In genomic region chr11:65927904-65928397, GRCh38 we compare ENCODE assay signal across 8 cellular contexts. TPM values are rescaled to one million over a fixed set of nuclear protein-coding genes. Genes with fewer than 3 reads are reported as not detected.
DNase-seq lines count a peak whose midpoint lies in the region; ATAC-seq, FAIRE-seq and TF ChIP-seq lines count a peak whose summit lies in the region.

No MANE protein-coding gene starts in this region.

- H3K79me2 ChIP-seq in GM12878 (ENCODE audit: control insufficient read depth, insufficient read depth, low read length): no peaks in the 10 kb centered on the region

- peak overlapping the region; percentile 83 for H3K9ac ChIP-seq in GM12878 (ENCODE audit: control insufficient read depth, insufficient read depth, low read length)

- TF ChIP-seq RAD21 in GM12878 (IDR thresholded peaks at IDR 0.05; ENCODE audit: insufficient read depth, low read depth, low read length): no peak

- TF ChIP-seq CTCF in GM10248 (IDR thresholded peaks at IDR 0.05; ENCODE audit: control extremely low read depth, extremely low read depth, low read depth, missing control alignments): no peak
- no peak for TF ChIP-seq CTCF in GM12878 (IDR thresholded peaks at IDR 0.05 in 2 of 3, conservative IDR thresholded peaks at IDR 0.05 in 1 of 3; ENCODE audit: control insufficient read depth in 2 of 3, extremely low read depth in 1 of 3, insufficient read depth in 1 of 3, low read depth in 3 of 3, low read length in 3 of 3)
- no peak for TF ChIP-seq CTCF in Calu3 (IDR thresholded peaks at IDR 0.05; ENCODE audit: unreplicated experiment)
- TF ChIP-seq CTCF in A673 (conservative IDR thresholded peaks at IDR 0.05; ENCODE audit: low read depth, low read length): no peak

- no peaks in the 10 kb centered on the region for H4K20me1 ChIP-seq in GM12878 (ENCODE audit: control insufficient read depth, insufficient read depth)

- no peaks in the 10 kb centered on the region for H3K27me3 ChIP-seq in GM12878 (replicated peaks in 1 of 2; ENCODE audit: control insufficient read depth in 2 of 2, insufficient read depth in 2 of 2, low read length in 1 of 2)
- no peaks in the 10 kb centered on the region for H3K27me3 ChIP-seq in A673 (replicated peaks; ENCODE audit: insufficient read depth, low read depth, low read length, poor library complexity)

- peak overlapping the region; percentile 99 for H3K27ac ChIP-seq in GM12878 (ENCODE audit: control insufficient read depth, insufficient read depth)
- no peak overlapping the region for H3K27ac ChIP-seq in A673 (ENCODE audit: low read depth, low read length, poor library complexity, severe bottlenecking)

- peak; percentile 68 for TF ChIP-seq POLR2A in GM12878 (IDR thresholded peaks at IDR 0.05; ENCODE audit: low read depth, low read length)

- no peaks in the 10 kb centered on the region for H3K4me1 Mint-ChIP-seq in Calu3 (ENCODE audit: low read depth, unreplicated experiment)

- in situ Hi-C loops in GM12878 (cut with MboI): no loop called here

- peak overlapping the region; percentile 92 for H3K4me2 ChIP-seq in GM12878 (ENCODE audit: control insufficient read depth, insufficient read depth)

- peaks cover 30% of the 10 kb centered on the region for H3K36me3 Mint-ChIP-seq in Calu3 (ENCODE audit: insufficient read depth, unreplicated experiment)

- ATAC-seq in HG02885 (IDR thresholded peaks at IDR 0.05; ENCODE audit: poor library complexity, unreplicated experiment) (peak; percentile 52), GM12878 (peak; percentile 95)

- WGBS in GM12878 (ENCODE audit: insufficient coverage, insufficient replicate concordance, low lambda C conversion rate, missing lambda C conversion rate): 8% methylated on average over 9 of the region's 9 CpGs

- H2AFZ ChIP-seq in GM12878 (ENCODE audit: control insufficient read depth, low read depth, low read length): peak overlapping the region; percentile 75

- H3K4me3 Mint-ChIP-seq in Calu3 (ENCODE audit: low read depth, unreplicated experiment): no peak overlapping the region

- H3K36me3 ChIP-seq in GM12878 (ENCODE audit: control insufficient read depth in 2 of 2, insufficient read depth in 2 of 2, low read length in 1 of 2): no peaks in the 10 kb centered on the region; a peak in 1 of 4 replicates
- peaks cover under 1% of the 10 kb centered on the region for H3K36me3 ChIP-seq in A673 (ENCODE audit: insufficient read depth, low read length, poor library complexity, severe bottlenecking)

- TSS peak; percentile 94 for BruUV-seq in GM12878 (replicated peaks; lab: Mats Ljungman, UMichigan)
- no TSS peak for BruUV-seq in Calu3 (replicated peaks; lab: Mats Ljungman, UMichigan)
- no TSS peak for BruUV-seq in A673 (replicated peaks; lab: Mats Ljungman, UMichigan)

- TF ChIP-seq EP300 in GM12878 (IDR thresholded peaks at IDR 0.05; ENCODE audit: borderline replicate concordance in 1 of 2, control insufficient read depth in 1 of 2, low read depth in 2 of 2, low read length in 2 of 2): peak; percentile 38 to 58; a peak in 1 of 4 replicates

- H3K9me3 Mint-ChIP-seq in Calu3 (ENCODE audit: low read depth, unreplicated experiment): no peaks in the 10 kb centered on the region

- POLR2A ChIA-PET in GM10248 (lab: Yijun Ruan, JAX) (interaction anchor here (0.6 kb wide), 1 partner anchor 383 kb away, joined by 3 read pairs; no protein-coding TSS in a partner anchor), GM12878 (lab: Charles Lee) (interaction anchor here (0.5 to 3.1 kb wide), 14 partner anchors 8 to 806 kb away, joined by 3 to 29 read pairs (median 4); partner anchors contain the start of genes CCDC85B and FOSL1), A673 (lab: Charles Lee; ENCODE audit: low non-redundant PET) (no interaction called here)

- H3K9me3 ChIP-seq in GM12878 (replicated peaks; ENCODE audit: control insufficient read depth, insufficient read depth, low read length) (no peaks in the 10 kb centered on the region), A673 (ENCODE audit: low read depth, low read length, poor library complexity, severe bottlenecking) (no peaks in the 10 kb centered on the region)

- SMC1A ChIA-PET in GM12878 (lab: Charles Lee; ENCODE audit: uncharacterized antibody, unreplicated experiment): interaction anchor here (1.1 to 2.3 kb wide), 3 partner anchors 15 to 38 kb away, joined by 3 to 19 read pairs (median 8); partner anchors contain the start of gene CCDC85B

- peak overlapping the region; percentile 65 for H3K4me3 ChIP-seq in GM12878
- H3K4me3 ChIP-seq in A673 (ENCODE audit: low read depth, low read length, poor library complexity, severe bottlenecking): no peak overlapping the region

- H3K27me3 Mint-ChIP-seq in Calu3 (ENCODE audit: unreplicated experiment): no peaks in the 10 kb centered on the region

- DNase-seq in GM10248 (ENCODE audit: extremely low spot score) (peak; percentile 89), T-helper 22 cell (ENCODE audit: low read depth) (peak; percentile 55), GM12878 (ENCODE audit: low read depth, low spot score) (peak; percentile 84), Calu3 (no peak), A673 (ENCODE audit: low spot score) (no peak), NCI-H2196 (lab: John Stamatoyannopoulos, UW; ENCODE audit: unreplicated experiment) (no peak)
- peak; percentile 39 to 53 for DNase-seq in stimulated activated CD4-positive, alpha-beta T cell treated with anti-CD3 and anti-CD28 coated beads, Interleukin-15, amount 100 ng/mL, for 1 hour (ENCODE audit: low read depth in 1 of 2, low spot score in 1 of 2)

- H3K4me1 ChIP-seq in GM12878 (ENCODE audit: control insufficient read depth, insufficient read depth, low read length) (peaks cover 20% of the 10 kb centered on the region), A673 (ENCODE audit: insufficient read depth, low read length, poor library complexity, severe bottlenecking) (no peaks in the 10 kb centered on the region)

- RAD21 ChIA-PET in GM12878 (lab: Charles Lee; ENCODE audit: unreplicated experiment): interaction anchor here (0.5 to 1.6 kb wide), 10 partner anchors 26 to 208 kb away, joined by 3 to 7 read pairs (median 4); partner anchors contain the start of genes BANF1, CCDC85B, EIF1AD and FIBP

- H3K27ac Mint-ChIP-seq in Calu3 (ENCODE audit: unreplicated experiment): no peak overlapping the region

- peak; percentile 99 for FAIRE-seq in GM12878 (lab: Jason Lieb, UNC)

- intact Hi-C loops in GM12878 (cut with micrococcal nuclease; ENCODE audit: unreplicated experiment): loop anchor here (5.0 kb wide), 1 partner anchor 36 kb away; the partner anchor contains the start of gene CCDC85B
- intact Hi-C loops in Calu3 (cut with micrococcal nuclease; ENCODE audit: unreplicated experiment): no loop called here
- intact Hi-C loops in A673 (cut with micrococcal nuclease; ENCODE audit: unreplicated experiment): no loop called here

- CTCF ChIA-PET in GM10248 (lab: Yijun Ruan, JAX) (interaction anchor here (0.8 to 2.1 kb wide), 6 partner anchors 8 to 68 kb away, joined by 3 to 7 read pairs (median 4); partner anchors contain the start of genes CCDC85B and FIBP), GM12878 (lab: Yijun Ruan, JAX) (interaction anchor here (1.0 to 2.0 kb wide), 5 partner anchors 34 to 69 kb away, joined by 4 to 7 read pairs (median 4); partner anchors contain the start of genes CCDC85B, FIBP and MUS81), Calu3 (lab: Charles Lee) (no interaction called here), A673 (lab: Charles Lee) (no interaction called here)

RNA-seq across cellular contexts. Expression of gene DRAP1, which starts 8.7 kb away (rescaled TPM):
- 9.5 and 14.0 TPM in 2 replicates for total RNA-seq in GM12878 (2013; cell fraction: nucleolus; rRNA removed)
- 110 and 126 TPM in 2 replicates for total RNA-seq in GM12878 (2014; rRNA removed)
- total RNA-seq in GM12878 (2014; rRNA removed; fragmentation: Illumina TruSeq; extraction: Trizol): 116 and 118 TPM in 2 replicates
- total RNA-seq in GM12878 (2021): 122 and 124 TPM in 2 replicates
- polyA plus RNA-seq in GM12878 (2011; ENCODE audit: low read depth): 47.0 TPM
- 64.9 and 74.2 TPM in 2 replicates for polyA plus RNA-seq in GM12878 (2011; rRNA removed)
- polyA plus RNA-seq in GM12878 (2011; cell fraction: cytosol; rRNA removed): 72.8 and 109 TPM in 2 replicates
- 72.3 and 85.4 TPM in 2 replicates for polyA plus RNA-seq in GM12878 (2011; cell fraction: nucleus; rRNA removed)
- polyA plus RNA-seq in GM12878 (2012): 96.6 and 132 TPM in 2 replicates
- 18.2 and 98.6 TPM in 2 replicates for polyA plus RNA-seq in GM12878 (2014; fragmentation: Illumina TruSeq; extraction: Trizol)
- 10 to 100 TPM in 1 of 2 experiments, 1 to 10 TPM in 1; 9.4 to 35.8 TPM for polyA plus RNA-seq in GM12878 (2014; fragmentation: Nextera tagmentation; extraction: Ambion mirVana)
- polyA plus RNA-seq in GM12878 (2014; rRNA removed): 154 and 162 TPM in 2 replicates
- 100 to 1,000 TPM; 162 to 163 TPM for polyA plus RNA-seq in GM12878 (2016; fragmentation: Nextera tagmentation; extraction: Ambion mirVana)
- 7.9 and 18.1 TPM in 2 replicates for polyA minus RNA-seq in GM12878 (2011; rRNA and poly(A)+ RNA removed)
- polyA minus RNA-seq in GM12878 (2011; cell fraction: cytosol; rRNA and poly(A)+ RNA removed): 18.2 and 19.9 TPM in 2 replicates
- polyA minus RNA-seq in GM12878 (2011; cell fraction: nucleus; rRNA and poly(A)+ RNA removed): 6.8 and 9.0 TPM in 2 replicates
- total RNA-seq in Calu3 (2022): 106 and 114 TPM in 2 replicates
- total RNA-seq in A673 (2021): 122 and 124 TPM in 2 replicates

RNA-seq across cellular contexts. Expression of gene C11orf68, which starts 9.1 kb away (rescaled TPM):
- 13.7 and 16.7 TPM in 2 replicates for total RNA-seq in GM12878 (2013; cell fraction: nucleolus; rRNA removed)
- 7.3 and 7.8 TPM in 2 replicates for total RNA-seq in GM12878 (2014; rRNA removed)
- total RNA-seq in GM12878 (2014; rRNA removed; fragmentation: Illumina TruSeq; extraction: Trizol): 8.6 and 8.8 TPM in 2 replicates
- total RNA-seq in GM12878 (2021): 25.4 and 27.7 TPM in 2 replicates
- 8.6 TPM for polyA plus RNA-seq in GM12878 (2011; ENCODE audit: low read depth)
- 7.1 and 17.2 TPM in 2 replicates for polyA plus RNA-seq in GM12878 (2011; rRNA removed)
- polyA plus RNA-seq in GM12878 (2011; cell fraction: cytosol; rRNA removed): 39.2 and 40.1 TPM in 2 replicates
- 37.0 and 43.2 TPM in 2 replicates for polyA plus RNA-seq in GM12878 (2011; cell fraction: nucleus; rRNA removed)
- polyA plus RNA-seq in GM12878 (2012): 24.7 and 28.5 TPM in 2 replicates
- polyA plus RNA-seq in GM12878 (2014; fragmentation: Illumina TruSeq; extraction: Trizol): 10.9 and 17.2 TPM in 2 replicates
- 1 to 10 TPM; 3.0 to 7.0 TPM for polyA plus RNA-seq in GM12878 (2014; fragmentation: Nextera tagmentation; extraction: Ambion mirVana)
- polyA plus RNA-seq in GM12878 (2014; rRNA removed): 24.1 and 24.5 TPM in 2 replicates
- 10 to 100 TPM; 16.2 to 24.4 TPM for polyA plus RNA-seq in GM12878 (2016; fragmentation: Nextera tagmentation; extraction: Ambion mirVana)
- polyA minus RNA-seq in GM12878 (2011; rRNA and poly(A)+ RNA removed): 12.4 and 29.6 TPM in 2 replicates
- polyA minus RNA-seq in GM12878 (2011; cell fraction: cytosol; rRNA and poly(A)+ RNA removed): 15.5 and 16.8 TPM in 2 replicates
- polyA minus RNA-seq in GM12878 (2011; cell fraction: nucleus; rRNA and poly(A)+ RNA removed): 18.4 and 24.0 TPM in 2 replicates
- total RNA-seq in Calu3 (2022): 25.9 and 27.4 TPM in 2 replicates
- total RNA-seq in A673 (2021): 22.4 and 27.6 TPM in 2 replicates

RNA-seq across cellular contexts. Expression of gene TSGA10IP, which starts 17.3 kb away (rescaled TPM):
- total RNA-seq in GM12878 (2013; cell fraction: nucleolus; rRNA removed): not detected in 2 replicates
- total RNA-seq in GM12878 (2014; rRNA removed): not detected in 2 replicates
- total RNA-seq in GM12878 (2014; rRNA removed; fragmentation: Illumina TruSeq; extraction: Trizol): not detected in 2 replicates
- not detected in 2 replicates for total RNA-seq in GM12878 (2021)
- polyA plus RNA-seq in GM12878 (2011; ENCODE audit: low read depth): not detected
- polyA plus RNA-seq in GM12878 (2011; rRNA removed): not detected in 2 replicates
- not detected in 2 replicates for polyA plus RNA-seq in GM12878 (2011; cell fraction: cytosol; rRNA removed)
- polyA plus RNA-seq in GM12878 (2011; cell fraction: nucleus; rRNA removed): not detected in 2 replicates
- not detected in 2 replicates for polyA plus RNA-seq in GM12878 (2012)
- not detected in 2 replicates for polyA plus RNA-seq in GM12878 (2014; fragmentation: Illumina TruSeq; extraction: Trizol)
- polyA plus RNA-seq in GM12878 (2014; fragmentation: Nextera tagmentation; extraction: Ambion mirVana): not detected
- polyA plus RNA-seq in GM12878 (2014; rRNA removed): not detected in 2 replicates
- polyA plus RNA-seq in GM12878 (2016; fragmentation: Nextera tagmentation; extraction: Ambion mirVana): not detected
- not detected in 2 replicates for polyA minus RNA-seq in GM12878 (2011; rRNA and poly(A)+ RNA removed)
- not detected in 2 replicates for polyA minus RNA-seq in GM12878 (2011; cell fraction: cytosol; rRNA and poly(A)+ RNA removed)
- not detected in 2 replicates for polyA minus RNA-seq in GM12878 (2011; cell fraction: nucleus; rRNA and poly(A)+ RNA removed)
- total RNA-seq in Calu3 (2022): not detected in 2 replicates
- total RNA-seq in A673 (2021): not detected in 2 replicates

RNA-seq across cellular contexts. Expression of gene FOSL1, which starts 27.8 kb away (rescaled TPM):
- 6.6 and 7.2 TPM in 2 replicates for total RNA-seq in GM12878 (2013; cell fraction: nucleolus; rRNA removed)
- total RNA-seq in GM12878 (2014; rRNA removed) (2.1 TPM in 2 replicates), GM12878 (2014; rRNA removed; fragmentation: Illumina TruSeq; extraction: Trizol) (0.92 and 1.3 TPM in 2 replicates), GM12878 (2021) (3.8 and 4.3 TPM in 2 replicates), Calu3 (2022) (69.8 and 76.1 TPM in 2 replicates), A673 (2021) (12.6 and 29.0 TPM in 2 replicates)
- 0.92 TPM for polyA plus RNA-seq in GM12878 (2011; ENCODE audit: low read depth)
- polyA plus RNA-seq in GM12878 (2011; rRNA removed) (0.76 and 1.3 TPM in 2 replicates), GM12878 (2014; fragmentation: Illumina TruSeq; extraction: Trizol) (2.4 and 2.8 TPM in 2 replicates), GM12878 (2014; fragmentation: Nextera tagmentation; extraction: Ambion mirVana) (under 1 TPM; 0.82 to 0.90 TPM), GM12878 (2014; rRNA removed) (2.0 and 2.4 TPM in 2 replicates), GM12878 (2016; fragmentation: Nextera tagmentation; extraction: Ambion mirVana) (1 to 10 TPM; 5.0 to 5.4 TPM)
- polyA plus RNA-seq in GM12878 (2011; cell fraction: cytosol; rRNA removed): 1.7 and 1.9 TPM in 2 replicates
- 2.2 and 5.0 TPM in 2 replicates for polyA plus RNA-seq in GM12878 (2011; cell fraction: nucleus; rRNA removed)
- 1.9 TPM in 2 replicates for polyA plus RNA-seq in GM12878 (2012)
- polyA minus RNA-seq in GM12878 (2011; rRNA and poly(A)+ RNA removed): 0.82 and 1.9 TPM in 2 replicates
- 1.4 and 1.9 TPM in 2 replicates for polyA minus RNA-seq in GM12878 (2011; cell fraction: cytosol; rRNA and poly(A)+ RNA removed)
- 1.8 and 3.2 TPM in 2 replicates for polyA minus RNA-seq in GM12878 (2011; cell fraction: nucleus; rRNA and poly(A)+ RNA removed)

RNA-seq across cellular contexts. Expression of gene SART1, which starts 33.6 kb away (rescaled TPM):
- total RNA-seq in GM12878 (2013; cell fraction: nucleolus; rRNA removed): 20.4 and 21.3 TPM in 2 replicates
- total RNA-seq in GM12878 (2014; rRNA removed) (47.3 and 60.2 TPM in 2 replicates), GM12878 (2014; rRNA removed; fragmentation: Illumina TruSeq; extraction: Trizol) (22.3 and 29.8 TPM in 2 replicates), GM12878 (2021) (54.1 and 56.1 TPM in 2 replicates), Calu3 (2022) (47.2 and 48.3 TPM in 2 replicates), A673 (2021) (95.8 and 96.3 TPM in 2 replicates)
- polyA plus RNA-seq in GM12878 (2011; ENCODE audit: low read depth): 17.1 TPM
- polyA plus RNA-seq in GM12878 (2011; rRNA removed) (4.1 and 17.5 TPM in 2 replicates), GM12878 (2014; fragmentation: Illumina TruSeq; extraction: Trizol) (4.9 and 23.1 TPM in 2 replicates), GM12878 (2014; fragmentation: Nextera tagmentation; extraction: Ambion mirVana) (10 to 100 TPM in 1 of 2 experiments, 1 to 10 TPM in 1; 6.2 to 14.8 TPM), GM12878 (2014; rRNA removed) (45.0 and 73.4 TPM in 2 replicates), GM12878 (2016; fragmentation: Nextera tagmentation; extraction: Ambion mirVana) (10 to 100 TPM; 50.4 to 60.5 TPM)
- 17.4 and 19.6 TPM in 2 replicates for polyA plus RNA-seq in GM12878 (2011; cell fraction: cytosol; rRNA removed)
- polyA plus RNA-seq in GM12878 (2011; cell fraction: nucleus; rRNA removed): 44.5 and 73.8 TPM in 2 replicates
- 41.7 and 65.1 TPM in 2 replicates for polyA plus RNA-seq in GM12878 (2012)
- 7.2 and 11.3 TPM in 2 replicates for polyA minus RNA-seq in GM12878 (2011; rRNA and poly(A)+ RNA removed)
- polyA minus RNA-seq in GM12878 (2011; cell fraction: cytosol; rRNA and poly(A)+ RNA removed): 8.7 and 19.4 TPM in 2 replicates
- polyA minus RNA-seq in GM12878 (2011; cell fraction: nucleus; rRNA and poly(A)+ RNA removed): 9.8 and 15.8 TPM in 2 replicates

Comparison
In these comparisons a context has a peak if more than half of its experiments do, and no peak if none do; other contexts are left out.
1. DNase-seq: peak in GM10248 (single experiment), T-helper 22 cell (single experiment), GM12878 (single experiment) and stimulated activated CD4-positive, alpha-beta T cell treated with anti-CD3 and anti-CD28 coated beads, Interleukin-15, amount 100 ng/mL, for 1 hour (2 of 2); none in Calu3 (single experiment), A673 (single experiment) and NCI-H2196 (single experiment).
2. CTCF ChIA-PET loops: an anchor here in GM10248 (0.8 to 2.1 kb wide) and GM12878 (1.0 to 2.0 kb wide); none called in Calu3 and A673.